In the genomic region with DNA sequence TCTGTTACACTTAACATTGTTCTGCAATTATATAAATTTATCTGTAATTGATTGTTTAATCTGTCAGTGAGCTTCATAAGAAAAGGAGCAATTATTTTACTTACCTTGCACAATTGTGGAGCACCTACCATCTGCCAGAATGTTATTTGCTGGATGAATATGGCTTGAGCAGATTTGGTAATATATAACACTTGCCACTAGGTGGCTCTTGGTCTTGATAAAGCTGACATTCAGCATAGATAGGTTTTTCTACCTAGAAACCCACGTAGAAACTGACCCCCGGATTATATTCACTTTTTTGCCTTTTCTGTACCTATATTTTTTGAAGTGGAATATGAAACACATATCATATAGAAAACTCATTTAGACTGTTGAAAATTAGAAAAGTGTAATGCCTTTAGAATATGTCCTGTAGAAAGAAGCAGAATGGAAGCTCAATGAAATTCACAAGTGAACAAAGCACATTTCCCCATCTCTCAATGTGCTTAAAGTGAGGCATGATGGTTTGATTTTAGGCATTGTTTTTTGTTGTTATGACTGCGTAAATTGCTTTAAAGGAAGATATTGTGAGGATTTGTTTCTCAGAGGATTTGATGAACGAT, we compare ENCODE assay signal across 8 cellular contexts. TPM values are rescaled to one million over a fixed set of nuclear protein-coding genes. Genes with fewer than 3 reads are reported as not detected.
DNase-seq lines count a peak whose midpoint lies in the region; ATAC-seq and TF ChIP-seq lines count a peak whose summit lies in the region.

No MANE protein-coding gene starts in this region.

- no peak for DNase-seq in activated CD4-positive, CD25-positive, alpha-beta regulatory T cell treated with anti-CD3 and anti-CD28 coated beads, Interleukin-2, amount 50 U/mL, for 72 hours
- DNase-seq in HCT116 (ENCODE audit: low read depth, low spot score) (peak; percentile 53), NAMALWA (ENCODE audit: low spot score) (peak; percentile 82), SKM-1 (lab: John Stamatoyannopoulos, UW; ENCODE audit: unreplicated experiment) (peak; percentile 42), epithelial cell of esophagus (ENCODE audit: low read depth) (peak; percentile 70), myocyte (ENCODE audit: low read depth) (peak; percentile 67)
- no peak for DNase-seq in effector CD8-positive, alpha-beta T cell (lab: John Stamatoyannopoulos, UW)

- no peak overlapping the region for H3K4me3 ChIP-seq in HCT116 (replicated peaks in 1 of 2; ENCODE audit: low read depth in 1 of 2, low read length in 2 of 2)
- no peak overlapping the region for H3K4me3 ChIP-seq in epithelial cell of esophagus (ENCODE audit: low read length)

- no peaks in the 10 kb centered on the region for H3K36me3 ChIP-seq in HCT116 (ENCODE audit: control insufficient read depth in 1 of 2, insufficient read depth in 2 of 2, low read length in 2 of 2)

- peaks cover 99% of the 10 kb centered on the region for H3K79me2 ChIP-seq in HCT116 (ENCODE audit: insufficient read depth, low read length)

- peaks cover 0 to 16% of the 10 kb centered on the region in 2 experiments; a peak in 2 of 4 replicates for H3K4me1 ChIP-seq in HCT116 (ENCODE audit: control insufficient read depth in 1 of 2, insufficient read depth in 2 of 2, low read length in 2 of 2)

- no peak overlapping the region for H3K27ac ChIP-seq in HCT116 (ENCODE audit: low read depth, low read length)

- CTCF ChIA-PET in HCT116 (lab: Charles Lee): interaction anchor here (0.8 to 4.6 kb wide), 17 partner anchors 11 to 680 kb away, joined by 3 to 29 read pairs (median 5); partner anchors contain the start of gene RBPJ

- no TSS peak for BruUV-seq in HCT116 (replicated peaks; lab: Mats Ljungman, UMichigan)

- POLR2A ChIA-PET in HCT116 (lab: Charles Lee): interaction anchor here (0.8 kb wide), 1 partner anchor 10 kb away, joined by 3 read pairs; no protein-coding TSS in a partner anchor

- peak; percentile 51 to 70 for ATAC-seq in activated CD4-positive, CD25-positive, alpha-beta regulatory T cell treated with anti-CD3 and anti-CD28 coated beads, Interleukin-2, amount 50 U/mL, for 24 hours
- ATAC-seq in HCT116: peak; percentile 82

- TF ChIP-seq POLR2A in HCT116 (IDR thresholded peaks at IDR 0.05; ENCODE audit: borderline replicate concordance, extremely low read depth, insufficient read depth, insufficient read length): no peak

- no peaks in the 10 kb centered on the region for H3K9me3 ChIP-seq in HCT116 (ENCODE audit: control insufficient read depth in 1 of 2, insufficient read depth in 1 of 2, low read depth in 1 of 2, low read length in 2 of 2)

- no peak overlapping the region for H3K9ac ChIP-seq in HCT116 (ENCODE audit: low read length)

- peaks cover 34% of the 10 kb centered on the region; the same call in 1 of the 2 replicates for H4K20me1 ChIP-seq in HCT116 (ENCODE audit: insufficient read depth)

- H3K9me2 ChIP-seq in HCT116 (ENCODE audit: insufficient read depth): no peaks in the 10 kb centered on the region

- TF ChIP-seq CTCF in HCT116 (IDR thresholded peaks at IDR 0.05 in 2 of 3, conservative IDR thresholded peaks at IDR 0.05 in 1 of 3; ENCODE audit: borderline replicate concordance in 1 of 3, insufficient read depth in 1 of 3, low read depth in 2 of 3, low read length in 2 of 3): peak; percentile 50 to 77 (median 54); a peak in 4 of 6 replicates
- peak; percentile 65 for TF ChIP-seq CTCF in epithelial cell of esophagus (IDR thresholded peaks at IDR 0.05; ENCODE audit: insufficient read depth, low read depth, low read length, missing control alignments)

- TF ChIP-seq RAD21 in HCT116 (IDR thresholded peaks at IDR 0.05; ENCODE audit: low read depth): peak; percentile 64

- no peaks in the 10 kb centered on the region for H3K27me3 ChIP-seq in HCT116 (ENCODE audit: insufficient read depth, low read length)

- intact Hi-C loops in HCT116 (cut with micrococcal nuclease): loop anchor here (2.0 to 10.0 kb wide), 4 partner anchors 77 to 681 kb away; no protein-coding TSS in a partner anchor

- H3K4me2 ChIP-seq in HCT116 (ENCODE audit: low read length): no peak overlapping the region; the same call in 1 of the 2 replicates

- no peak overlapping the region for H2AFZ ChIP-seq in HCT116 (ENCODE audit: low read depth, low read length, poor library complexity, severe bottlenecking)

- RAD21 ChIA-PET in HCT116 (lab: Charles Lee; ENCODE audit: low non-redundant PET in 1 of 2, low total read pairs in 2 of 2, uncharacterized antibody in 2 of 2, unreplicated experiment in 2 of 2): no interaction called here

TF ChIP-seq in HCT116, 20 proteins besides CTCF, POLR2A, EP300 and RAD21:
- no peak for TF ChIP-seq FOSL1 (IDR thresholded peaks at IDR 0.05; ENCODE audit: low read depth)
TF ChIP-seq in HCT116: peak in this region for 0.

RNA-seq across cellular contexts. Expression of gene RBPJ, which starts 9.5 kb away (rescaled TPM):
- total RNA-seq in HCT116 (2021; ENCODE audit: unreplicated experiment) (72.7 TPM), myocyte (95.2 and 97.3 TPM in 2 replicates)
- polyA plus RNA-seq in HCT116 (2012): 42.2 and 46.5 TPM in 2 replicates
- polyA plus RNA-seq in myocyte (2012): 31.5 TPM

Comparison
In these comparisons a context has a peak if more than half of its experiments do, and no peak if none do; other contexts are left out.
1. DNase-seq: peak in HCT116 (single experiment), NAMALWA (single experiment), SKM-1 (single experiment), epithelial cell of esophagus (single experiment) and myocyte (single experiment); none in activated CD4-positive, CD25-positive, alpha-beta regulatory T cell treated with anti-CD3 and anti-CD28 coated beads, Interleukin-2, amount 50 U/mL, for 72 hours (single experiment) and effector CD8-positive, alpha-beta T cell (single experiment).